In the genomic region with DNA sequence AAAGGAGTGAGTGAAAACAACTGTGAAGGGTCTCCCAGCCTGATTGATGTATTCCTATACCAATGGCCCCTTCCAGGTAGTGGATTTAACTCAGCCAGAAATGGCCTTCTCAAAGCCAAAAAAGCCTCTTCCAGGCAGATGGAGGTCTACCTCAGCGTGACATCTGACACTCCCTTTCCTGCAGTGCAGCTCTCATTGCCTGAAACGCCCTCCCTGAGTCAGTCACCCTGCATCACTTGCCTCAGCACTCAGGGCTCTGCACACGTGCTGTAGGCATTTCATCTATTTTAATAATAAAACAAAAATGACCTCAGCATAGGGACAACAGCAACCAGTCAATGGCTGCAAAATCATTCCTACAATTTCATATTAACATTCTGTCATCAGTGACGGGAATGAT, we compare ENCODE assay signal across 25 cellular contexts.
"Had no signal": no experiment of that assay in that cellular context is flagged by ENCODE, and none has a peak within 500 bp of the region (broad histone marks: within the 10 kb centered on the region; RNA-seq: fewer than 3 reads in every experiment).

No MANE protein-coding gene starts in this region.

- DNase-seq: activated CD4-positive, alpha-beta T cell treated with anti-CD3 and anti-CD28 coated beads for 4 hours; activated CD8-positive, alpha-beta memory T cell treated with anti-CD3 and anti-CD28 coated beads, Interleukin-2, amount 50 U/mL, for 4 hours; activated CD8-positive, alpha-beta T cell treated with anti-CD3 and anti-CD28 coated beads for 36 hours; activated gamma-delta T cell treated with Interleukin-2 at 50 U/mL for 16 hours; activated naive CD4-positive, alpha-beta T cell treated with anti-CD3 and anti-CD28 coated beads, Interleukin-2, amount 10 ng/mL, durations not matched to agents 7 days and 5 days; activated naive CD8-positive, alpha-beta T cell treated with anti-CD3 and anti-CD28 coated beads for 36 hours; activated T-cell treated with anti-CD3 and anti-CD28 coated beads, Interleukin-2, amount 50 U/mL, for 72 hours; brain microvascular endothelial cell; cerebellar nuclear complex; Kasumi-1; NCI-H1048; NCI-H146; NCI-H1930; NCI-H2171; NCI-H2227 treated with DMSO at 0.1 percent for 48 hours; NCI-H446 treated with DMSO at 0.1 percent for 48 hours; NCI-H526; NCI-H82; RPMI8226; T-cell had no signal

- H3K27ac Mint-ChIP-seq: activated CD8-positive, alpha-beta T cell treated with anti-CD3 and anti-CD28 coated beads for 36 hours; activated naive CD4-positive, alpha-beta T cell treated with anti-CD3 and anti-CD28 coated beads, Interleukin-2, amount 10 ng/mL, durations not matched to agents 7 days and 5 days; activated naive CD8-positive, alpha-beta T cell treated with anti-CD3 and anti-CD28 coated beads for 36 hours; activated T-cell treated with anti-CD3 and anti-CD28 coated beads, Interleukin-2, amount 50 U/mL, for 72 hours; activated T-helper 2 cell treated with anti-CD3 and anti-CD28 coated beads, Interferon-gamma antibody, Interleukin-2, Interleukin-4, amounts not matched to agents 10 μg/mL and 5 μg/mL and 100 μg/mL, durations not matched to agents 14 hours and 24 hours and 36 hours; T-cell had no signal

- H3K4me3 ChIP-seq: SK-N-MC had no signal

- H3K4me1 Mint-ChIP-seq: activated naive CD4-positive, alpha-beta T cell treated with anti-CD3 and anti-CD28 coated beads, Interleukin-2, amount 10 ng/mL, durations not matched to agents 7 days and 5 days; activated naive CD8-positive, alpha-beta T cell treated with anti-CD3 and anti-CD28 coated beads for 36 hours; T-cell had no signal

- ATAC-seq: activated CD4-positive, CD25-positive, alpha-beta regulatory T cell treated with anti-CD3 and anti-CD28 coated beads, Interleukin-2, amount 50 U/mL, for 24 hours; activated CD8-positive, alpha-beta T cell treated with anti-CD3 and anti-CD28 coated beads for 36 hours; Panc1; Right ventricle myocardium inferior; T-cell had no signal

- H3K27ac ChIP-seq: brain microvascular endothelial cell, SK-N-MC had no signal

- H3K27me3 Mint-ChIP-seq: activated CD8-positive, alpha-beta T cell treated with anti-CD3 and anti-CD28 coated beads for 36 hours; activated naive CD8-positive, alpha-beta T cell treated with anti-CD3 and anti-CD28 coated beads for 36 hours had no signal

- H3K36me3 ChIP-seq: brain microvascular endothelial cell had no signal

- H3K4me3 Mint-ChIP-seq: activated CD8-positive, alpha-beta T cell treated with anti-CD3 and anti-CD28 coated beads for 36 hours; activated naive CD4-positive, alpha-beta T cell treated with anti-CD3 and anti-CD28 coated beads, Interleukin-2, amount 10 ng/mL, durations not matched to agents 7 days and 5 days; activated naive CD8-positive, alpha-beta T cell treated with anti-CD3 and anti-CD28 coated beads for 36 hours; activated T-cell treated with anti-CD3 and anti-CD28 coated beads, Interleukin-2, amount 50 U/mL, for 72 hours; T-cell had no signal

- H3K36me3 Mint-ChIP-seq: activated naive CD4-positive, alpha-beta T cell treated with anti-CD3 and anti-CD28 coated beads, Interleukin-2, amount 10 ng/mL, durations not matched to agents 7 days and 5 days; activated naive CD8-positive, alpha-beta T cell treated with anti-CD3 and anti-CD28 coated beads for 36 hours; T-cell had no signal

- H3K27me3 ChIP-seq: brain microvascular endothelial cell had no signal
